8 cellular contexts compared by ENCODE assay signal in the genomic region with DNA sequence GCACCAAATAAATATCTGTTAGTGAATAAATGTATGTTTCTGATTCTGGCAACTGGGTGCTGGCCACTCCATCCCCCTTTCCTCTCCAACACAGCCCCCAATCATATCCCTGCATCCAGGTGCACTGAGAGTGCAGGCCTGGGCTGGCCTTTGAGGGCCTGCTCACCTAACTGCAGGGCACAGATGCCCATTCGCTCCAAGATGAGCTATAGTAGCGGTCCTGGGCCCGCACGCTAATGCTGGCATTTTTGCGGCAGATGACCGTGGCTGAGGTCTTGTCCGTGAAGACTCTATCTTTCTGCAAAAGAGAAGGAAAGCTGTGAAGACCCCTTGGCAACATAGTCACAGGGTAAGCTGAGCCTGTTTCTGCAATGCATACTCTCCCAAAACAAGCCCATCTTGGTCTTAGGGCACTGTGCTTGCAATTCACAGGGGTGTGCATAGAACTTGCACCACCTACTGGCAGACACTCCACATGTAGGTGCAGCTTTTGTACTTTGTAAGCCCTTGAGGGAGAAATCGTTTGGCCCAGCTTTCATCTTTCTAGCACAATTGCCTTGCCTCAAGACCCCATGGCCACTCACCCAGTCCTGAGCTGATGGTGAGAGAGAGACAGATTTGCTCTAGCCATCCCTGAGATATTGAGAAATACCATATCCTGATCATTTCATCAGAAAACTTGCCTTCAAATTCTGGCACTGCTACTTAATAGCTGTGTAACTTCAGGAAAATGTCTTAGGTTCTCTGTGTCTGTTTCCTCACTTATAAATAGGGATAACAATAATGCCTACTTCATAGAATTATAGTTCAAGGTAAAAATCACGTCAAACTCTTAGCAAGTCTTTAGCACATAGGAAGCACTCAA. TPM values are rescaled to one million over a fixed set of nuclear protein-coding genes. Genes with fewer than 3 reads are reported as not detected.
DNase-seq lines count a peak whose midpoint lies in the region; ATAC-seq and TF ChIP-seq lines count a peak whose summit lies in the region.

No MANE protein-coding gene starts in this region.

- dilution Hi-C loops in mammary epithelial cell (cut with HindIII; ENCODE audit: low sequenced_read_pairs): no loop called here

- ATAC-seq in HG03175 (IDR thresholded peaks at IDR 0.05; ENCODE audit: unreplicated experiment): peak; percentile 47
- peak; percentile 75 for ATAC-seq in lung (ENCODE audit: insufficient read depth, low FRiP score)

- H3K27ac ChIP-seq in mammary epithelial cell (ENCODE audit: insufficient read depth, low read depth, low read length) (no peak overlapping the region), lung (ENCODE audit: low read depth in 1 of 2, low read length in 1 of 2) (no peak overlapping the region), tibial artery (no peak overlapping the region)

- DNase-seq in activated CD8-positive, alpha-beta memory T cell treated with anti-CD3 and anti-CD28 coated beads for 24 hours: peak; percentile 62
- no peak for DNase-seq in activated CD8-positive, alpha-beta memory T cell treated with anti-CD3 and anti-CD28 coated beads, Interleukin-2, amount 50 U/mL, for 48 hours
- DNase-seq in SK-MEL-5 (ENCODE audit: low read depth, low spot score) (peak; percentile 70), mammary epithelial cell (peak; percentile 39), lung (ENCODE audit: low spot score) (no peak), tibial artery (peak in 1 of 2 donors; percentile 20), KG1 (lab: John Stamatoyannopoulos, UW) (no peak)

- intact Hi-C loops in mammary epithelial cell (cut with micrococcal nuclease) (loop anchor here (1.0 kb wide), 2 partner anchors 30 to 160 kb away; no protein-coding TSS in a partner anchor), tibial artery (cut with DNase I; ENCODE audit: low total_unique reads) (no loop called here)

- peak; percentile 90 to 91 for TF ChIP-seq CTCF in mammary epithelial cell (conservative IDR thresholded peaks at IDR 0.05 in 1 of 2, IDR thresholded peaks at IDR 0.05 in 1 of 2; ENCODE audit: extremely low read depth in 1 of 2, insufficient read depth in 1 of 2, low read depth in 1 of 2, low read length in 2 of 2)
- TF ChIP-seq CTCF in lung (IDR thresholded peaks at IDR 0.05; ENCODE audit: control extremely low read depth, extremely low read depth): no peak
- TF ChIP-seq CTCF in tibial artery (IDR thresholded peaks at IDR 0.05): peak; percentile 23 to 26

- 78% methylated on average over 9 of the region's 9 CpGs for WGBS in mammary epithelial cell (ENCODE audit: low coverage, missing lambda C conversion rate)
- WGBS in lung, 2 donors: 85% methylated on average over 9 of the region's 9 CpGs

- H2AFZ ChIP-seq in mammary epithelial cell (ENCODE audit: low read depth, low read length): peak overlapping the region; percentile 51

- H3K36me3 ChIP-seq in mammary epithelial cell (ENCODE audit: insufficient read depth, low read length) (no peaks in the 10 kb centered on the region), lung (ENCODE audit: control insufficient read depth in 2 of 2, insufficient read depth in 2 of 2, low read length in 2 of 2) (no peaks in the 10 kb centered on the region), tibial artery (no peaks in the 10 kb centered on the region)

- H3K9me3 ChIP-seq in mammary epithelial cell (replicated peaks; ENCODE audit: insufficient read depth, low read length): no peaks in the 10 kb centered on the region
- peaks cover 0 to 2% of the 10 kb centered on the region in 2 donors for H3K9me3 ChIP-seq in lung (ENCODE audit: control insufficient read depth in 2 of 2, insufficient read depth in 1 of 2, low read length in 1 of 2)
- no peaks in the 10 kb centered on the region for H3K9me3 ChIP-seq in tibial artery

- BruUV-seq in mammary epithelial cell (replicated peaks; lab: Mats Ljungman, UMichigan): no TSS peak

- H3K4me3 ChIP-seq in mammary epithelial cell (replicated peaks in 1 of 3; ENCODE audit: insufficient read depth in 1 of 3, low read depth in 2 of 3, low read length in 3 of 3) (no peak overlapping the region), lung (no peak overlapping the region), tibial artery (no peak overlapping the region)

- in situ Hi-C loops in SK-MEL-5 (cut with HindIII; ENCODE audit: low pct_unique_long_range_greater_than_20kb, low sequenced_read_pairs) (no loop called here), mammary epithelial cell (cut with MboI; ENCODE audit: low sequenced_read_pairs in 2 of 2) (loop anchor here in 1 of 2 donors (25.0 kb wide), 1 partner anchor 671 kb away; no protein-coding TSS in a partner anchor)

- no peak overlapping the region for H3K9ac ChIP-seq in mammary epithelial cell (ENCODE audit: insufficient read depth, low read length)

- H3K79me2 ChIP-seq in mammary epithelial cell (ENCODE audit: insufficient read depth, low read length): no peaks in the 10 kb centered on the region

- H3K4me2 ChIP-seq in mammary epithelial cell (ENCODE audit: insufficient read depth, low read depth, low read length): no peak overlapping the region

- H4K20me1 ChIP-seq in mammary epithelial cell (ENCODE audit: insufficient read depth, low read length): no peaks in the 10 kb centered on the region

- H3K27me3 ChIP-seq in mammary epithelial cell (ENCODE audit: insufficient read depth, low read length) (no peaks in the 10 kb centered on the region), lung (ENCODE audit: control insufficient read depth, insufficient read depth) (no peaks in the 10 kb centered on the region), tibial artery (peaks cover 0 to 14% of the 10 kb centered on the region in 2 donors)

- H3K4me1 ChIP-seq in mammary epithelial cell (ENCODE audit: insufficient read depth, low read length) (no peaks in the 10 kb centered on the region), lung (ENCODE audit: control insufficient read depth in 2 of 2, insufficient read depth in 2 of 2, low read length in 2 of 2) (no peaks in the 10 kb centered on the region), tibial artery (no peaks in the 10 kb centered on the region)

- CTCF ChIA-PET in mammary epithelial cell (lab: Charles Lee; ENCODE audit: low non-redundant PET): interaction anchor here (0.6 to 1.9 kb wide), 5 partner anchors 11 to 621 kb away, joined by 4 to 16 read pairs (median 7); no protein-coding TSS in a partner anchor

RNA-seq across cellular contexts. Expression of gene IL12B, which starts 13.5 kb away (rescaled TPM):
- total RNA-seq in SK-MEL-5 (2014; rRNA removed; shearing (Covaris generic)): not detected in 2 replicates
- polyA plus RNA-seq in SK-MEL-5 (2015; cell fraction: cytosol; rRNA removed): not detected in 2 replicates
- polyA plus RNA-seq in SK-MEL-5 (2015; cell fraction: nucleus; rRNA removed): not detected in 2 replicates
- total RNA-seq in mammary epithelial cell (not detected), lung (under 1 TPM in 1 of 2 donors, not detected in 1; 0.11 TPM)
- polyA plus RNA-seq in mammary epithelial cell (not detected), lung (under 1 TPM in 1 of 2 donors, not detected in 1; 0.08 TPM)
- not detected for polyA minus RNA-seq in mammary epithelial cell

RNA-seq across cellular contexts. Expression of gene UBLCP1, which starts 53.7 kb away (rescaled TPM):
- total RNA-seq in SK-MEL-5 (2014; rRNA removed; shearing (Covaris generic)): 44.0 and 45.7 TPM in 2 replicates
- polyA plus RNA-seq in SK-MEL-5 (2015; cell fraction: cytosol; rRNA removed): 41.1 TPM in 2 replicates
- polyA plus RNA-seq in SK-MEL-5 (2015; cell fraction: nucleus; rRNA removed): 33.8 and 42.0 TPM in 2 replicates
- total RNA-seq in mammary epithelial cell: 10 to 100 TPM; 30.2 to 36.5 TPM
- 15.4 TPM for polyA plus RNA-seq in mammary epithelial cell
- 13.3 TPM for polyA minus RNA-seq in mammary epithelial cell
- 10 to 100 TPM; 19.0 to 25.6 TPM for total RNA-seq in lung
- 10 to 100 TPM; 24.4 to 27.4 TPM for polyA plus RNA-seq in lung

Comparison
In these comparisons a context has a peak if more than half of its experiments do, and no peak if none do; other contexts are left out.
1. DNase-seq: peak in activated CD8-positive, alpha-beta memory T cell treated with anti-CD3 and anti-CD28 coated beads for 24 hours (single experiment), SK-MEL-5 (single experiment) and mammary epithelial cell (single experiment); none in activated CD8-positive, alpha-beta memory T cell treated with anti-CD3 and anti-CD28 coated beads, Interleukin-2, amount 50 U/mL, for 48 hours (single experiment), lung (single experiment) and KG1 (single experiment).